ENCODE assay signal across 30 cellular contexts in the genomic region with DNA sequence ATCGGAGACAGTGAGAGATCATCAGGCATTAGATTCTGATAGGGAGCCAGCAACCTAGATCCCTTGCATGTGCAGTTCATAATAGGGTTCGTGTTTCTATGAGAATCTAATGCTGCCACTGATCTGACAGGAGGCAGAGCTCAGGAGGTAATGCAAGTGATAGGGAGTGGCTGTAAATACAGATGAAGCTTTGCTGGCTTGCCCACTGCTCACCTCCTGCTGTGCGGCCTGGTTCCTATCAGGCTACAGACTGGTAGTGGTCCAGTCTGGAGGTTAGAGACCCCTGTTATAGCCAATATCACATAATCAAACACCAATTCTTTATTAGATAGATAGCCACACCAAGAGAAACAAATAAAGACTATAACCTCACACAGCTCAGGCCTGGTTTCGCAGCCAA.
"Had no signal": no experiment of that assay in that cellular context is flagged by ENCODE, and none has a peak within 500 bp of the region (broad histone marks: within the 10 kb centered on the region; RNA-seq: fewer than 3 reads in every experiment).

No MANE protein-coding gene starts in this region.

- FAIRE-seq: bronchial epithelial cell had no signal

- ATAC-seq: activated CD8-positive, alpha-beta memory T cell treated with anti-CD3 and anti-CD28 coated beads, Interleukin-2, amount 10 ng/mL, durations not matched to agents 7 days and 5 days; body of pancreas; Panc1; Right ventricle myocardium inferior; T-cell had no signal

- H3K27me3 ChIP-seq: body of pancreas, MG63 had no signal

- H3K9me3 Mint-ChIP-seq: activated CD4-positive, alpha-beta T cell treated with anti-CD3 and anti-CD28 coated beads, Interleukin-2, amount 10 ng/mL, durations not matched to agents 24 days and 14 days; activated naive CD4-positive, alpha-beta T cell treated with anti-CD3 and anti-CD28 coated beads, Interleukin-2, amount 50 U/mL, for 24 hours; activated T-cell treated with anti-CD3 and anti-CD28 coated beads, Interleukin-2, amount 50 U/mL, for 24 hours; activated T-helper 1 cell treated with anti-CD3 and anti-CD28 coated beads, Interleukin-12 subunit alpha, Interleukin-12 subunit beta, Interleukin-2, Interleukin-4 antibody, amounts not matched to agents 30 ng/mL and 10 ng/mL and 1 ng/mL, durations not matched to agents 14 hours and 24 hours and 36 hours; T-cell had no signal

- H3K36me3 ChIP-seq: MG63 had no signal

- H3K27ac ChIP-seq: body of pancreas, SK-N-MC had no signal

- H3K27ac Mint-ChIP-seq: activated CD4-positive, alpha-beta T cell treated with anti-CD3 and anti-CD28 coated beads, Interleukin-2, amount 10 ng/mL, durations not matched to agents 24 days and 14 days; activated CD8-positive, alpha-beta memory T cell treated with anti-CD3 and anti-CD28 coated beads, Interleukin-2, amount 10 ng/mL, durations not matched to agents 7 days and 5 days; activated naive CD4-positive, alpha-beta T cell treated with anti-CD3 and anti-CD28 coated beads, Interleukin-2, amount 50 U/mL, for 24 hours; activated T-cell treated with anti-CD3 and anti-CD28 coated beads, Interleukin-2, amount 50 U/mL, for 24 hours; activated T-helper 1 cell treated with anti-CD3 and anti-CD28 coated beads, Interleukin-12 subunit alpha, Interleukin-12 subunit beta, Interleukin-2, Interleukin-4 antibody, amounts not matched to agents 30 ng/mL and 10 ng/mL and 1 ng/mL, durations not matched to agents 14 hours and 24 hours and 36 hours; T-cell had no signal

- H3K4me3 Mint-ChIP-seq: activated CD4-positive, alpha-beta T cell treated with anti-CD3 and anti-CD28 coated beads, Interleukin-2, amount 10 ng/mL, durations not matched to agents 24 days and 14 days; activated CD8-positive, alpha-beta memory T cell treated with anti-CD3 and anti-CD28 coated beads, Interleukin-2, amount 10 ng/mL, durations not matched to agents 7 days and 5 days; activated naive CD4-positive, alpha-beta T cell treated with anti-CD3 and anti-CD28 coated beads, Interleukin-2, amount 50 U/mL, for 24 hours; activated T-cell treated with anti-CD3 and anti-CD28 coated beads, Interleukin-2, amount 50 U/mL, for 24 hours; activated T-helper 1 cell treated with anti-CD3 and anti-CD28 coated beads, Interleukin-12 subunit alpha, Interleukin-12 subunit beta, Interleukin-2, Interleukin-4 antibody, amounts not matched to agents 30 ng/mL and 10 ng/mL and 1 ng/mL, durations not matched to agents 14 hours and 24 hours and 36 hours; T-cell had no signal

- H3K4me3 ChIP-seq: body of pancreas, MG63, SK-N-MC had no signal

- DNase-seq: activated CD4-positive, alpha-beta T cell treated with anti-CD3 and anti-CD28 coated beads for 1 hour; activated CD4-positive, alpha-beta T cell treated with anti-CD3 and anti-CD28 coated beads, Interleukin-2, amount 10 ng/mL, durations not matched to agents 24 days and 14 days; activated CD4-positive, alpha-beta T cell treated with anti-CD3 and anti-CD28 coated beads, Interleukin-2, amount 50 U/mL, for 48 hours; activated CD8-positive, alpha-beta memory T cell treated with anti-CD3 and anti-CD28 coated beads, Interleukin-2, amount 10 ng/mL, durations not matched to agents 7 days and 5 days; activated effector memory CD4-positive, alpha-beta T cell treated with Interleukin-2 at 50 U/mL for 16 hours; activated naive CD4-positive, alpha-beta T cell; activated T-cell treated with anti-CD3 and anti-CD28 coated beads, Interleukin-2, amount 50 U/mL, for 24 hours; aorta; body of pancreas; central memory CD4-positive, alpha-beta T cell; MG63; MV-4-11; NCI-H1092 treated with DMSO at 0.1 percent for 48 hours; NCI-H1417 treated with DMSO at 0.1 percent for 48 hours; NCI-H1694; NCI-H2029 treated with DMSO at 0.1 percent for 48 hours; NCI-H345; NCI-H510A; NCI-H526 treated with DMSO at 0.1 percent for 48 hours; NCI-H82; NK-92 treated with Interleukin-12 subunit alpha and Interleukin-12 subunit beta, amount 100 ng/mL, for 24 hours; RPMI8226; T-cell; T-helper 2 cell had no signal

- H3K9me3 ChIP-seq: body of pancreas, MG63 had no signal

- H3K27me3 Mint-ChIP-seq: activated CD4-positive, alpha-beta T cell treated with anti-CD3 and anti-CD28 coated beads, Interleukin-2, amount 10 ng/mL, durations not matched to agents 24 days and 14 days; activated CD8-positive, alpha-beta memory T cell treated with anti-CD3 and anti-CD28 coated beads, Interleukin-2, amount 10 ng/mL, durations not matched to agents 7 days and 5 days; activated naive CD4-positive, alpha-beta T cell treated with anti-CD3 and anti-CD28 coated beads, Interleukin-2, amount 50 U/mL, for 24 hours; activated T-cell treated with anti-CD3 and anti-CD28 coated beads, Interleukin-2, amount 50 U/mL, for 24 hours; T-cell had no signal

- H3K4me1 Mint-ChIP-seq: T-cell had no signal

- H3K4me1 ChIP-seq: body of pancreas had no signal
